In the genomic region with DNA sequence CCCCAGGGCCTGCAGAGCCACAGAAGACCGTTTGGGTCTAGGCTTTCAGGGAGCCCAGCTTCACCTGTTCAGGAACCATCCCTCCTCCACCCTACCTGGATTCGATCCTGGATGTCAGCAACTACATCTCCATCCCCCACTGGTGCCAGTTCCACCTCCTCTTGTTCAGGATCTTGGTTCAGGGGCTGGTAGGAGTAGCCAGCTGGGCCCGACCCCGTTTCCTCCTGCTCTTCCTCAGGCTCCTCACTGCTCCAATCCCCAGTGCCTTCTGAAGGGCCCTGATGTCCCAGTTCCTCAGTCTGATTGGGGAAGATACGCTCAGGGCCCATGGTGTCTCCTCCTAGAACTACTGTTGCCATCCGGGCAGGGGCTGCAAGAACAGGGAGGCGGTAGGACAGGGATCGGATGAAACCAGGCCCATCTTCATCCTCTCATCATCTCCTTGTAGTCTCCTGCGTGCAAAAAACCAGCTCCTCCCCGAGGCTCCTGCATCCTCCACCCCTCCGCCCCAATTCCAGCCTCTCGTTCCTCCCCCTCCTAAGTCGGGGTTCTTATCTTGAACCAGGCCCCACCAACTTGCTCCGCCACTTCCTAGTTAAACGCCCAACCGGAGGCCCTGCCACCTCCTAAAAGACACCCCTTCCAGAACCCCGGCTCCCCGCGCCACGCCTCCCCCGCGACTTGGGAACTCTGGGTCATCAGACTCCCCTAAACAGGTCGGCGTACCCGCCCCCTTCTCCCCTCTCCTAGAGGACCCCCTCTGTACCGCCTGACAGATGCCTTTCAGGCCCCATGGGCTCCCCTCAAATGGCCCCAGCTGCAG, we compare ENCODE assay signal across 8 cellular contexts. TPM values are rescaled to one million over a fixed set of nuclear protein-coding genes. Genes with fewer than 3 reads are reported as not detected.
DNase-seq lines count a peak whose midpoint lies in the region; ATAC-seq and TF ChIP-seq lines count a peak whose summit lies in the region.

No MANE protein-coding gene starts in this region.

- DNase-seq in GDM1 (lab: John Stamatoyannopoulos, UW) (peak; percentile 65), HCT116 (ENCODE audit: low read depth, low spot score) (no peak), Panc1 (ENCODE audit: low read depth, low spot score) (no peak), naive B cell (no peak), NCI-H2107 treated with DMSO at 0.1 percent for 48 hours (lab: John Stamatoyannopoulos, UW; ENCODE audit: unreplicated experiment) (no peak), ACHN (no peak)
- peak in 1 of 3 experiments; percentile 3 for DNase-seq in effector memory CD8-positive, alpha-beta T cell

- peaks cover 21% of the 10 kb centered on the region for H3K36me3 Mint-ChIP-seq in effector memory CD8-positive, alpha-beta T cell (ENCODE audit: insufficient read depth)
- peaks cover 0 to 5% of the 10 kb centered on the region in 2 donors for H3K36me3 Mint-ChIP-seq in naive B cell

- CTCF ChIA-PET in HCT116 (lab: Charles Lee) = interaction anchor here (2.0 kb wide), 1 partner anchor 29 kb away, joined by 5 read pairs; a partner anchor contains a TSS
- CTCF ChIA-PET in Panc1 (lab: Charles Lee) = interaction anchor here (1.0 kb wide), 1 partner anchor 112 kb away, joined by 3 read pairs; no protein-coding TSS in a partner anchor

- peak overlapping the region; percentile 79 for H3K4me2 ChIP-seq in HCT116 (ENCODE audit: low read length)

- no peaks in the 10 kb centered on the region for H3K27me3 ChIP-seq in HCT116 (ENCODE audit: insufficient read depth, low read length)
- H3K27me3 ChIP-seq in Panc1 (ENCODE audit: control insufficient read depth, insufficient read depth, low read length) = no peaks in the 10 kb centered on the region

- RAD21 ChIA-PET in HCT116 (lab: Charles Lee; ENCODE audit: low non-redundant PET in 1 of 2, low total read pairs in 2 of 2, uncharacterized antibody in 2 of 2, unreplicated experiment in 2 of 2) = interaction anchor here in 1 of 2 experiments (0.9 kb wide), 1 partner anchor 9 kb away, joined by 3 read pairs; no protein-coding TSS in a partner anchor

- in situ Hi-C loops in Panc1 (cut with HindIII; ENCODE audit: low pct_unique_long_range_greater_than_20kb, low sequenced_read_pairs) = no loop called here
- in situ Hi-C loops in ACHN (cut with HindIII; ENCODE audit: low pct_ligation_motif_present, low pct_unique_long_range_greater_than_20kb, low sequenced_read_pairs) = no loop called here

- peaks cover 46% of the 10 kb centered on the region for H3K79me2 ChIP-seq in HCT116 (ENCODE audit: insufficient read depth, low read length)

- peak overlapping the region; percentile 94 to 97 for H3K27ac Mint-ChIP-seq in effector memory CD8-positive, alpha-beta T cell
- H3K27ac Mint-ChIP-seq in naive B cell = peak overlapping the region; percentile 52 to 96 (median 91)

- TF ChIP-seq POLR2A in HCT116 (IDR thresholded peaks at IDR 0.05; ENCODE audit: borderline replicate concordance, extremely low read depth, insufficient read depth, insufficient read length) = no peak

- no peaks in the 10 kb centered on the region for H3K9me2 ChIP-seq in HCT116 (ENCODE audit: insufficient read depth)

- H3K4me1 ChIP-seq in HCT116 (ENCODE audit: control insufficient read depth in 1 of 2, insufficient read depth in 2 of 2, low read length in 2 of 2) (peaks cover 7 to 20% of the 10 kb centered on the region in 2 experiments; a peak in 2 of 4 replicates), Panc1 (ENCODE audit: control insufficient read depth, insufficient read depth, low read length) (peaks cover 20% of the 10 kb centered on the region)

- no TSS peak for BruUV-seq in HCT116 (replicated peaks; lab: Mats Ljungman, UMichigan)
- BruUV-seq in Panc1 (replicated peaks; lab: Mats Ljungman, UMichigan) = no TSS peak

- H3K9me3 ChIP-seq in HCT116 (ENCODE audit: control insufficient read depth in 1 of 2, insufficient read depth in 1 of 2, low read depth in 1 of 2, low read length in 2 of 2) (no peaks in the 10 kb centered on the region), Panc1 (ENCODE audit: control insufficient read depth, insufficient read depth, low read depth, low read length) (no peaks in the 10 kb centered on the region)

- POLR2A ChIA-PET in HCT116 (lab: Charles Lee) (interaction anchor here (0.8 to 2.0 kb wide), 8 partner anchors 11 to 131 kb away, joined by 3 to 14 read pairs (median 6); a partner anchor contains a TSS), Panc1 (lab: Charles Lee) (interaction anchor here (0.6 to 1.0 kb wide), 3 partner anchors 25 to 169 kb away, joined by 3 to 5 read pairs (median 3); a partner anchor contains a TSS)

- no peaks in the 10 kb centered on the region for H3K9me3 Mint-ChIP-seq in effector memory CD8-positive, alpha-beta T cell
- no peaks in the 10 kb centered on the region for H3K9me3 Mint-ChIP-seq in naive B cell

- no peaks in the 10 kb centered on the region for H4K20me1 ChIP-seq in HCT116 (ENCODE audit: insufficient read depth)

- H3K4me3 Mint-ChIP-seq in effector memory CD8-positive, alpha-beta T cell = peak overlapping the region; percentile 90 to 95
- peak overlapping the region; percentile 84 to 99 (median 96) for H3K4me3 Mint-ChIP-seq in naive B cell

- H3K27me3 Mint-ChIP-seq in effector memory CD8-positive, alpha-beta T cell = no peaks in the 10 kb centered on the region
- no peaks in the 10 kb centered on the region for H3K27me3 Mint-ChIP-seq in naive B cell

- H3K4me3 ChIP-seq in HCT116 (replicated peaks in 1 of 2; ENCODE audit: low read depth in 1 of 2, low read length in 2 of 2) (peak overlapping the region; percentile 91 to 99), Panc1 (ENCODE audit: low read depth in 2 of 2, low read length in 2 of 2) (peak overlapping the region; percentile 80 to 87)

- TF ChIP-seq CTCF in HCT116 (IDR thresholded peaks at IDR 0.05 in 2 of 3, conservative IDR thresholded peaks at IDR 0.05 in 1 of 3; ENCODE audit: borderline replicate concordance in 1 of 3, insufficient read depth in 1 of 3, low read depth in 2 of 3, low read length in 2 of 3) (no peak), Panc1 (IDR thresholded peaks at IDR 0.05) (no peak)

- peaks cover 29 to 35% of the 10 kb centered on the region in 2 experiments for H3K36me3 ChIP-seq in HCT116 (ENCODE audit: control insufficient read depth in 1 of 2, insufficient read depth in 2 of 2, low read length in 2 of 2)
- peaks cover 21% of the 10 kb centered on the region for H3K36me3 ChIP-seq in Panc1 (ENCODE audit: control insufficient read depth, insufficient read depth, low read length)

- H2AFZ ChIP-seq in HCT116 (ENCODE audit: low read depth, low read length, poor library complexity, severe bottlenecking) = peak overlapping the region; percentile 64

- no peak for TF ChIP-seq RAD21 in HCT116 (IDR thresholded peaks at IDR 0.05; ENCODE audit: low read depth)

- peaks cover 42 to 54% of the 10 kb centered on the region in 2 donors for H3K4me1 Mint-ChIP-seq in effector memory CD8-positive, alpha-beta T cell (ENCODE audit: low read depth in 2 of 2)
- H3K4me1 Mint-ChIP-seq in naive B cell = peaks cover 53 to 77% (median 67%) of the 10 kb centered on the region in 3 donors

- ATAC-seq in HCT116 (peak; percentile 29), Panc1 (peak; percentile 8), naive B cell (ENCODE audit: low read depth in 2 of 2) (no peak), HG03565 (IDR thresholded peaks at IDR 0.05; ENCODE audit: unreplicated experiment) (no peak)
- ATAC-seq in effector memory CD8-positive, alpha-beta T cell (replicated peaks) = peak; percentile 21

- H3K9ac ChIP-seq in HCT116 (ENCODE audit: low read length) = peak overlapping the region; percentile 84

- H3K27ac ChIP-seq in HCT116 (ENCODE audit: low read depth, low read length) = peak overlapping the region; percentile 52
- H3K27ac ChIP-seq in Panc1 (ENCODE audit: low read length) = peak overlapping the region; percentile 71

- intact Hi-C loops in HCT116 (cut with micrococcal nuclease) (loop anchor here (5.0 kb wide), 2 partner anchors 44 to 256 kb away; a partner anchor contains a TSS), Panc1 (cut with micrococcal nuclease; ENCODE audit: unreplicated experiment) (loop anchor here (5.0 kb wide), 1 partner anchor 111 kb away; no protein-coding TSS in a partner anchor)

TF ChIP-seq in HCT116, 20 proteins besides CTCF, POLR2A, EP300 and RAD21 (continues in another document):
- TF ChIP-seq EGR1 (IDR thresholded peaks at IDR 0.05; ENCODE audit: low read depth) (no peak), POLR2AphosphoS5 (IDR thresholded peaks at IDR 0.05; ENCODE audit: low read depth, low read length) (peak; percentile 15; the same call in 1 of the 2 replicates), CEBPB (IDR thresholded peaks at IDR 0.05; ENCODE audit: low read depth) (no peak), ELF1 (IDR thresholded peaks at IDR 0.05; ENCODE audit: borderline replicate concordance, low read depth) (no peak)

RNA-seq across cellular contexts. Expression of a gene that starts 0.5 kb away (rescaled TPM):
- 64.8 TPM for total RNA-seq in HCT116 (2021; ENCODE audit: unreplicated experiment)
- 85.9 and 103 TPM in 2 replicates for polyA plus RNA-seq in HCT116 (2012)
- total RNA-seq in Panc1 (2021; ENCODE audit: unreplicated experiment) = 111 TPM
- polyA plus RNA-seq in Panc1 (2012; ENCODE audit: insufficient read length) = 125 TPM
- 100 to 1,000 TPM in 4 of 6 donors, 10 to 100 TPM in 2; 91.3 to 172 (median 103) TPM for polyA plus RNA-seq in naive B cell (ENCODE audit: low read depth in 6 of 6)

RNA-seq across cellular contexts. Expression of a gene that starts 0.8 kb away (rescaled TPM):
- total RNA-seq in HCT116 (2021; ENCODE audit: unreplicated experiment) (67.2 TPM), Panc1 (2021; ENCODE audit: unreplicated experiment) (60.9 TPM)
- polyA plus RNA-seq in HCT116 (2012) = 55.4 and 59.1 TPM in 2 replicates
- 58.5 TPM for polyA plus RNA-seq in Panc1 (2012; ENCODE audit: insufficient read length)
- polyA plus RNA-seq in naive B cell (ENCODE audit: low read depth in 6 of 6) = 100 to 1,000 TPM in 1 of 6 donors, 10 to 100 TPM in 5; 88.7 to 121 (median 92.0) TPM

RNA-seq across cellular contexts. Expression of a gene that starts 8.2 kb away (rescaled TPM):
- total RNA-seq in HCT116 (2021; ENCODE audit: unreplicated experiment) (63.4 TPM), Panc1 (2021; ENCODE audit: unreplicated experiment) (106 TPM)
- polyA plus RNA-seq in HCT116 (2012) = 34.9 and 47.0 TPM in 2 replicates
- polyA plus RNA-seq in Panc1 (2012; ENCODE audit: insufficient read length) = 80.3 TPM
- 10 to 100 TPM; 27.8 to 55.0 (median 39.8) TPM for polyA plus RNA-seq in naive B cell (ENCODE audit: low read depth in 6 of 6)

RNA-seq across cellular contexts. Expression of a gene that starts 28.9 kb away (rescaled TPM):
- 49.6 TPM for total RNA-seq in HCT116 (2021; ENCODE audit: unreplicated experiment)
- polyA plus RNA-seq in HCT116 (2012) = 61.5 and 69.2 TPM in 2 replicates
- total RNA-seq in Panc1 (2021; ENCODE audit: unreplicated experiment) = 63.6 TPM
- polyA plus RNA-seq in Panc1 (2012; ENCODE audit: insufficient read length) = 65.0 TPM
- polyA plus RNA-seq in naive B cell (ENCODE audit: low read depth in 6 of 6) = 10 to 100 TPM; 13.6 to 23.8 (median 14.5) TPM

RNA-seq across cellular contexts. Expression of a gene that starts 34.2 kb away (rescaled TPM):
- total RNA-seq in HCT116 (2021; ENCODE audit: unreplicated experiment) (21.4 TPM), Panc1 (2021; ENCODE audit: unreplicated experiment) (21.7 TPM)
- polyA plus RNA-seq in HCT116 (2012) = 15.2 and 15.9 TPM in 2 replicates
- polyA plus RNA-seq in Panc1 (2012; ENCODE audit: insufficient read length) = 20.8 TPM
- polyA plus RNA-seq in naive B cell (ENCODE audit: low read depth in 6 of 6) = 10 to 100 TPM; 10.6 to 23.5 (median 15.7) TPM

Comparison
In these comparisons a context has a peak if more than half of its experiments do, and no peak if none do; other contexts are left out.
1. ATAC-seq: peak in HCT116 (single experiment), Panc1 (single experiment) and effector memory CD8-positive, alpha-beta T cell (single experiment); none in naive B cell (0 of 2) and HG03565 (single experiment).